1 cellular context compared by ENCODE assay signal in the genomic region with DNA sequence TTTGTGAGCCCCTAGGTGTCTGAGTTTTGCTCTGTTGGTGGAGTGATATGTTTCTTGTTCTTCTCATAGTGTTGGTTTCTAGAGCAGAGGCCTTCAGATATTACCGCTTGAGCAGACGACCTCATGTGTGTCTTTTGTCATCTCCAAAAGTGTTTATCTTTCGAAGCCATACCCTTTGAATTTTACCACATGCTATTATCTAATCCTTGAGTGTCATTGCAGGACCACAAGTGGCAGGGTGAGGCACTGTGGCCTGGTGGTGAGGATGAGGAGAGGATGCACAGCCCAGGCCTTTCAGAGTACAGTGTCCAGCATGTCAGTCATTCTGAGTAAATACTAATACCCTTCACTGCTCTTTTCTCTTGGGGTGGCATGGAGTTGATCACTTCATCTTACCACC.
TF ChIP-seq lines count a peak whose summit lies in the region.

No MANE protein-coding gene starts in this region.

TF ChIP-seq in K562, 482 proteins besides CTCF, POLR2A, EP300 and RAD21 (continued from another document and continues in another):
- TF ChIP-seq, protein P1, sequence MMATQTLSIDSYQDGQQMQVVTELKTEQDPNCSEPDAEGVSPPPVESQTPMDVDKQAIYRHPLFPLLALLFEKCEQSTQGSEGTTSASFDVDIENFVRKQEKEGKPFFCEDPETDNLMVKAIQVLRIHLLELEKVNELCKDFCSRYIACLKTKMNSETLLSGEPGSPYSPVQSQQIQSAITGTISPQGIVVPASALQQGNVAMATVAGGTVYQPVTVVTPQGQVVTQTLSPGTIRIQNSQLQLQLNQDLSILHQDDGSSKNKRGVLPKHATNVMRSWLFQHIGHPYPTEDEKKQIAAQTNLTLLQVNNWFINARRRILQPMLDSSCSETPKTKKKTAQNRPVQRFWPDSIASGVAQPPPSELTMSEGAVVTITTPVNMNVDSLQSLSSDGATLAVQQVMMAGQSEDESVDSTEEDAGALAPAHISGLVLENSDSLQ (IDR thresholded peaks at IDR 0.05): peak; percentile 42; the same call in 1 of the 2 replicates
- no peak for TF ChIP-seq RBM25 (IDR thresholded peaks at IDR 0.05; ENCODE audit: low read depth, low read length, severe bottlenecking)
- no peak for TF ChIP-seq ZBTB1 (CRISPR knock-in tag; IDR thresholded peaks at IDR 0.05; ENCODE audit: borderline replicate concordance, low read depth)
- peak; percentile 36; the same call in 1 of the 2 replicates for TF ChIP-seq L3MBTL2 (IDR thresholded peaks at IDR 0.05)
- TF ChIP-seq, protein P2, sequence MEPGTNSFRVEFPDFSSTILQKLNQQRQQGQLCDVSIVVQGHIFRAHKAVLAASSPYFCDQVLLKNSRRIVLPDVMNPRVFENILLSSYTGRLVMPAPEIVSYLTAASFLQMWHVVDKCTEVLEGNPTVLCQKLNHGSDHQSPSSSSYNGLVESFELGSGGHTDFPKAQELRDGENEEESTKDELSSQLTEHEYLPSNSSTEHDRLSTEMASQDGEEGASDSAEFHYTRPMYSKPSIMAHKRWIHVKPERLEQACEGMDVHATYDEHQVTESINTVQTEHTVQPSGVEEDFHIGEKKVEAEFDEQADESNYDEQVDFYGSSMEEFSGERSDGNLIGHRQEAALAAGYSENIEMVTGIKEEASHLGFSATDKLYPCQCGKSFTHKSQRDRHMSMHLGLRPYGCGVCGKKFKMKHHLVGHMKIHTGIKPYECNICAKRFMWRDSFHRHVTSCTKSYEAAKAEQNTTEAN (CRISPR knock-in tag; IDR thresholded peaks at IDR 0.05): no peak
- TF ChIP-seq GTF2E2 (tag; IDR thresholded peaks at IDR 0.05): no peak
- no peak for TF ChIP-seq SNIP1 (IDR thresholded peaks at IDR 0.05; ENCODE audit: low read depth)
- no peak for TF ChIP-seq ZNF174 (CRISPR knock-in tag; IDR thresholded peaks at IDR 0.05)
- TF ChIP-seq, protein P3, sequence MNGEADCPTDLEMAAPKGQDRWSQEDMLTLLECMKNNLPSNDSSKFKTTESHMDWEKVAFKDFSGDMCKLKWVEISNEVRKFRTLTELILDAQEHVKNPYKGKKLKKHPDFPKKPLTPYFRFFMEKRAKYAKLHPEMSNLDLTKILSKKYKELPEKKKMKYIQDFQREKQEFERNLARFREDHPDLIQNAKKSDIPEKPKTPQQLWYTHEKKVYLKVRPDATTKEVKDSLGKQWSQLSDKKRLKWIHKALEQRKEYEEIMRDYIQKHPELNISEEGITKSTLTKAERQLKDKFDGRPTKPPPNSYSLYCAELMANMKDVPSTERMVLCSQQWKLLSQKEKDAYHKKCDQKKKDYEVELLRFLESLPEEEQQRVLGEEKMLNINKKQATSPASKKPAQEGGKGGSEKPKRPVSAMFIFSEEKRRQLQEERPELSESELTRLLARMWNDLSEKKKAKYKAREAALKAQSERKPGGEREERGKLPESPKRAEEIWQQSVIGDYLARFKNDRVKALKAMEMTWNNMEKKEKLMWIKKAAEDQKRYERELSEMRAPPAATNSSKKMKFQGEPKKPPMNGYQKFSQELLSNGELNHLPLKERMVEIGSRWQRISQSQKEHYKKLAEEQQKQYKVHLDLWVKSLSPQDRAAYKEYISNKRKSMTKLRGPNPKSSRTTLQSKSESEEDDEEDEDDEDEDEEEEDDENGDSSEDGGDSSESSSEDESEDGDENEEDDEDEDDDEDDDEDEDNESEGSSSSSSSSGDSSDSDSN (IDR thresholded peaks at IDR 0.05; ENCODE audit: borderline replicate concordance in 1 of 2, low read depth in 2 of 2, low read length in 2 of 2): no peak
- no peak for TF ChIP-seq WHSC1 (IDR thresholded peaks at IDR 0.05; ENCODE audit: low read length)
- TF ChIP-seq, protein P4, sequence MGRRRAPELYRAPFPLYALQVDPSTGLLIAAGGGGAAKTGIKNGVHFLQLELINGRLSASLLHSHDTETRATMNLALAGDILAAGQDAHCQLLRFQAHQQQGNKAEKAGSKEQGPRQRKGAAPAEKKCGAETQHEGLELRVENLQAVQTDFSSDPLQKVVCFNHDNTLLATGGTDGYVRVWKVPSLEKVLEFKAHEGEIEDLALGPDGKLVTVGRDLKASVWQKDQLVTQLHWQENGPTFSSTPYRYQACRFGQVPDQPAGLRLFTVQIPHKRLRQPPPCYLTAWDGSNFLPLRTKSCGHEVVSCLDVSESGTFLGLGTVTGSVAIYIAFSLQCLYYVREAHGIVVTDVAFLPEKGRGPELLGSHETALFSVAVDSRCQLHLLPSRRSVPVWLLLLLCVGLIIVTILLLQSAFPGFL (CRISPR knock-in tag; IDR thresholded peaks at IDR 0.05): no peak
- no peak for TF ChIP-seq EGR1 (conservative IDR thresholded peaks at IDR 0.05)
- TF ChIP-seq TAL1 (IDR thresholded peaks at IDR 0.05): peak; percentile 68
- peak; percentile 46 for TF ChIP-seq CBFA2T2 (conservative IDR thresholded peaks at IDR 0.05)
- no peak for TF ChIP-seq NBN (IDR thresholded peaks at IDR 0.05; ENCODE audit: low read depth)
- TF ChIP-seq, protein P5, sequence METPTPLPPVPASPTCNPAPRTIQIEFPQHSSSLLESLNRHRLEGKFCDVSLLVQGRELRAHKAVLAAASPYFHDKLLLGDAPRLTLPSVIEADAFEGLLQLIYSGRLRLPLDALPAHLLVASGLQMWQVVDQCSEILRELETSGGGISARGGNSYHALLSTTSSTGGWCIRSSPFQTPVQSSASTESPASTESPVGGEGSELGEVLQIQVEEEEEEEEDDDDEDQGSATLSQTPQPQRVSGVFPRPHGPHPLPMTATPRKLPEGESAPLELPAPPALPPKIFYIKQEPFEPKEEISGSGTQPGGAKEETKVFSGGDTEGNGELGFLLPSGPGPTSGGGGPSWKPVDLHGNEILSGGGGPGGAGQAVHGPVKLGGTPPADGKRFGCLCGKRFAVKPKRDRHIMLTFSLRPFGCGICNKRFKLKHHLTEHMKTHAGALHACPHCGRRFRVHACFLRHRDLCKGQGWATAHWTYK (CRISPR knock-in tag; IDR thresholded peaks at IDR 0.05): 0 out of 2 replicates have a peak, but pooled peaks have one; percentile 39
- TF ChIP-seq, protein P6, sequence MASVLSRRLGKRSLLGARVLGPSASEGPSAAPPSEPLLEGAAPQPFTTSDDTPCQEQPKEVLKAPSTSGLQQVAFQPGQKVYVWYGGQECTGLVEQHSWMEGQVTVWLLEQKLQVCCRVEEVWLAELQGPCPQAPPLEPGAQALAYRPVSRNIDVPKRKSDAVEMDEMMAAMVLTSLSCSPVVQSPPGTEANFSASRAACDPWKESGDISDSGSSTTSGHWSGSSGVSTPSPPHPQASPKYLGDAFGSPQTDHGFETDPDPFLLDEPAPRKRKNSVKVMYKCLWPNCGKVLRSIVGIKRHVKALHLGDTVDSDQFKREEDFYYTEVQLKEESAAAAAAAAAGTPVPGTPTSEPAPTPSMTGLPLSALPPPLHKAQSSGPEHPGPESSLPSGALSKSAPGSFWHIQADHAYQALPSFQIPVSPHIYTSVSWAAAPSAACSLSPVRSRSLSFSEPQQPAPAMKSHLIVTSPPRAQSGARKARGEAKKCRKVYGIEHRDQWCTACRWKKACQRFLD (CRISPR knock-in tag; IDR thresholded peaks at IDR 0.05): no peak
- TF ChIP-seq ZNF133 (CRISPR knock-in tag; IDR thresholded peaks at IDR 0.05): no peak
- TF ChIP-seq, protein P7, sequence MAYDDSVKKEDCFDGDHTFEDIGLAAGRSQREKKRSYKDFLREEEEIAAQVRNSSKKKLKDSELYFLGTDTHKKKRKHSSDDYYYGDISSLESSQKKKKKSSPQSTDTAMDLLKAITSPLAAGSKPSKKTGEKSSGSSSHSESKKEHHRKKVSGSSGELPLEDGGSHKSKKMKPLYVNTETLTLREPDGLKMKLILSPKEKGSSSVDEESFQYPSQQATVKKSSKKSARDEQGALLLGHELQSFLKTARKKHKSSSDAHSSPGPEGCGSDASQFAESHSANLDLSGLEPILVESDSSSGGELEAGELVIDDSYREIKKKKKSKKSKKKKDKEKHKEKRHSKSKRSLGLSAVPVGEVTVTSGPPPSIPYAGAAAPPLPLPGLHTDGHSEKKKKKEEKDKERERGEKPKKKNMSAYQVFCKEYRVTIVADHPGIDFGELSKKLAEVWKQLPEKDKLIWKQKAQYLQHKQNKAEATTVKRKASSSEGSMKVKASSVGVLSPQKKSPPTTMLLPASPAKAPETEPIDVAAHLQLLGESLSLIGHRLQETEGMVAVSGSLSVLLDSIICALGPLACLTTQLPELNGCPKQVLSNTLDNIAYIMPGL (CRISPR knock-in tag; IDR thresholded peaks at IDR 0.05): no peak
- TF ChIP-seq MEF2A (IDR thresholded peaks at IDR 0.05; ENCODE audit: control insufficient read depth, low read depth, low read length): no peak
- no peak for TF ChIP-seq SMAD4 (CRISPR knock-in tag; conservative IDR thresholded peaks at IDR 0.05)
- TF ChIP-seq CEBPB (tag; IDR thresholded peaks at IDR 0.05): no peak
- TF ChIP-seq RBBP5 (IDR thresholded peaks at IDR 0.05; ENCODE audit: borderline replicate concordance, insufficient read depth, low read length, poor library complexity, severe bottlenecking): no peak
- no peak for TF ChIP-seq MYC (IDR thresholded peaks at IDR 0.05; ENCODE audit: low read depth, low read length)
- TF ChIP-seq MYC (CRISPR knock-in tag; IDR thresholded peaks at IDR 0.05; ENCODE audit: borderline replicate concordance, low read depth): no peak
- TF ChIP-seq, protein P8, sequence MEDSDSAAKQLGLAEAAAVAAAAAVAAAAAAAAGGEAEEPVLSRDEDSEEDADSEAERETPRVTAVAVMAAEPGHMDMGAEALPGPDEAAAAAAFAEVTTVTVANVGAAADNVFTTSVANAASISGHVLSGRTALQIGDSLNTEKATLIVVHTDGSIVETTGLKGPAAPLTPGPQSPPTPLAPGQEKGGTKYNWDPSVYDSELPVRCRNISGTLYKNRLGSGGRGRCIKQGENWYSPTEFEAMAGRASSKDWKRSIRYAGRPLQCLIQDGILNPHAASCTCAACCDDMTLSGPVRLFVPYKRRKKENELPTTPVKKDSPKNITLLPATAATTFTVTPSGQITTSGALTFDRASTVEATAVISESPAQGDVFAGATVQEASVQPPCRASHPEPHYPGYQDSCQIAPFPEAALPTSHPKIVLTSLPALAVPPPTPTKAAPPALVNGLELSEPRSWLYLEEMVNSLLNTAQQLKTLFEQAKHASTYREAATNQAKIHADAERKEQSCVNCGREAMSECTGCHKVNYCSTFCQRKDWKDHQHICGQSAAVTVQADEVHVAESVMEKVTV (CRISPR knock-in tag; IDR thresholded peaks at IDR 0.05): no peak
- TF ChIP-seq KHSRP (IDR thresholded peaks at IDR 0.05): no peak
- TF ChIP-seq, protein P9, sequence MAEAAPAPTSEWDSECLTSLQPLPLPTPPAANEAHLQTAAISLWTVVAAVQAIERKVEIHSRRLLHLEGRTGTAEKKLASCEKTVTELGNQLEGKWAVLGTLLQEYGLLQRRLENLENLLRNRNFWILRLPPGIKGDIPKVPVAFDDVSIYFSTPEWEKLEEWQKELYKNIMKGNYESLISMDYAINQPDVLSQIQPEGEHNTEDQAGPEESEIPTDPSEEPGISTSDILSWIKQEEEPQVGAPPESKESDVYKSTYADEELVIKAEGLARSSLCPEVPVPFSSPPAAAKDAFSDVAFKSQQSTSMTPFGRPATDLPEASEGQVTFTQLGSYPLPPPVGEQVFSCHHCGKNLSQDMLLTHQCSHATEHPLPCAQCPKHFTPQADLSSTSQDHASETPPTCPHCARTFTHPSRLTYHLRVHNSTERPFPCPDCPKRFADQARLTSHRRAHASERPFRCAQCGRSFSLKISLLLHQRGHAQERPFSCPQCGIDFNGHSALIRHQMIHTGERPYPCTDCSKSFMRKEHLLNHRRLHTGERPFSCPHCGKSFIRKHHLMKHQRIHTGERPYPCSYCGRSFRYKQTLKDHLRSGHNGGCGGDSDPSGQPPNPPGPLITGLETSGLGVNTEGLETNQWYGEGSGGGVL (CRISPR knock-in tag; IDR thresholded peaks at IDR 0.05): no peak
- no peak for TF ChIP-seq SPI1 (IDR thresholded peaks at IDR 0.05; ENCODE audit: borderline replicate concordance, low read depth, low read length)
- no peak for TF ChIP-seq SRSF3 (IDR thresholded peaks at IDR 0.05; ENCODE audit: insufficient read depth, low read length)
- no peak for TF ChIP-seq SREBF2 (CRISPR knock-in tag; IDR thresholded peaks at IDR 0.05)
- TF ChIP-seq SP1 (CRISPR knock-in tag; IDR thresholded peaks at IDR 0.05): no peak
- TF ChIP-seq GATAD2A (IDR thresholded peaks at IDR 0.05): no peak
- TF ChIP-seq KDM5B (IDR thresholded peaks at IDR 0.05; ENCODE audit: insufficient replicate concordance, low read depth, low read length): no peak
- TF ChIP-seq, protein P10, sequence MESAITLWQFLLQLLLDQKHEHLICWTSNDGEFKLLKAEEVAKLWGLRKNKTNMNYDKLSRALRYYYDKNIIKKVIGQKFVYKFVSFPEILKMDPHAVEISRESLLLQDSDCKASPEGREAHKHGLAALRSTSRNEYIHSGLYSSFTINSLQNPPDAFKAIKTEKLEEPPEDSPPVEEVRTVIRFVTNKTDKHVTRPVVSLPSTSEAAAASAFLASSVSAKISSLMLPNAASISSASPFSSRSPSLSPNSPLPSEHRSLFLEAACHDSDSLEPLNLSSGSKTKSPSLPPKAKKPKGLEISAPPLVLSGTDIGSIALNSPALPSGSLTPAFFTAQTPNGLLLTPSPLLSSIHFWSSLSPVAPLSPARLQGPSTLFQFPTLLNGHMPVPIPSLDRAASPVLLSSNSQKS (CRISPR knock-in tag; IDR thresholded peaks at IDR 0.05): no peak
- TF ChIP-seq, protein P11, sequence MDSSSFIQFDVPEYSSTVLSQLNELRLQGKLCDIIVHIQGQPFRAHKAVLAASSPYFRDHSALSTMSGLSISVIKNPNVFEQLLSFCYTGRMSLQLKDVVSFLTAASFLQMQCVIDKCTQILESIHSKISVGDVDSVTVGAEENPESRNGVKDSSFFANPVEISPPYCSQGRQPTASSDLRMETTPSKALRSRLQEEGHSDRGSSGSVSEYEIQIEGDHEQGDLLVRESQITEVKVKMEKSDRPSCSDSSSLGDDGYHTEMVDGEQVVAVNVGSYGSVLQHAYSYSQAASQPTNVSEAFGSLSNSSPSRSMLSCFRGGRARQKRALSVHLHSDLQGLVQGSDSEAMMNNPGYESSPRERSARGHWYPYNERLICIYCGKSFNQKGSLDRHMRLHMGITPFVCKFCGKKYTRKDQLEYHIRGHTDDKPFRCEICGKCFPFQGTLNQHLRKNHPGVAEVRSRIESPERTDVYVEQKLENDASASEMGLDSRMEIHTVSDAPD (CRISPR knock-in tag; IDR thresholded peaks at IDR 0.05): no peak
- no peak for TF ChIP-seq SAP30 (IDR thresholded peaks at IDR 0.05; ENCODE audit: borderline replicate concordance, insufficient read depth, low read depth, low read length, poor library complexity, severe bottlenecking)
- TF ChIP-seq SRF (CRISPR knock-in tag; IDR thresholded peaks at IDR 0.05): no peak
- no peak for TF ChIP-seq PYGO2 (tag; IDR thresholded peaks at IDR 0.05)
- TF ChIP-seq, protein P12, sequence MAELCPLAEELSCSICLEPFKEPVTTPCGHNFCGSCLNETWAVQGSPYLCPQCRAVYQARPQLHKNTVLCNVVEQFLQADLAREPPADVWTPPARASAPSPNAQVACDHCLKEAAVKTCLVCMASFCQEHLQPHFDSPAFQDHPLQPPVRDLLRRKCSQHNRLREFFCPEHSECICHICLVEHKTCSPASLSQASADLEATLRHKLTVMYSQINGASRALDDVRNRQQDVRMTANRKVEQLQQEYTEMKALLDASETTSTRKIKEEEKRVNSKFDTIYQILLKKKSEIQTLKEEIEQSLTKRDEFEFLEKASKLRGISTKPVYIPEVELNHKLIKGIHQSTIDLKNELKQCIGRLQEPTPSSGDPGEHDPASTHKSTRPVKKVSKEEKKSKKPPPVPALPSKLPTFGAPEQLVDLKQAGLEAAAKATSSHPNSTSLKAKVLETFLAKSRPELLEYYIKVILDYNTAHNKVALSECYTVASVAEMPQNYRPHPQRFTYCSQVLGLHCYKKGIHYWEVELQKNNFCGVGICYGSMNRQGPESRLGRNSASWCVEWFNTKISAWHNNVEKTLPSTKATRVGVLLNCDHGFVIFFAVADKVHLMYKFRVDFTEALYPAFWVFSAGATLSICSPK (IDR thresholded peaks at IDR 0.05; ENCODE audit: borderline replicate concordance): no peak
